ENCODE assay signal across 8 cellular contexts in genomic region chr7:151876112-151876898, GRCh38. TPM values are rescaled to one million over a fixed set of nuclear protein-coding genes. Genes with fewer than 3 reads are reported as not detected.
DNase-seq lines count a peak whose midpoint lies in the region; ATAC-seq and TF ChIP-seq lines count a peak whose summit lies in the region.

No MANE protein-coding gene starts in this region.

- no peak overlapping the region for H4K91ac ChIP-seq in IMR-90 (ENCODE audit: insufficient read depth, low read depth, low read length)

- in situ Hi-C loops in IMR-90 (cut with MboI; ENCODE audit: low sequenced_read_pairs): no loop called here

- intact Hi-C loops in IMR-90 (cut with micrococcal nuclease) (no loop called here), ascending aorta (cut with DNase I) (loop anchor here (2.0 to 10.0 kb wide), 7 partner anchors 26 to 632 kb away; partner anchors contain the start of genes GALNT11, NUB1, RHEB and SMARCD3)

- H3K9me1 ChIP-seq in IMR-90 (ENCODE audit: insufficient read depth, low read length): no peaks in the 10 kb centered on the region

- TF ChIP-seq POLR2A in IMR-90 (IDR thresholded peaks at IDR 0.05; ENCODE audit: low read depth, low read length): no peak

- CTCF ChIA-PET in IMR-90 (lab: Yijun Ruan, JAX): no interaction called here

- no peak overlapping the region for H3K4ac ChIP-seq in IMR-90 (ENCODE audit: low read depth, low read length)

- H2BK20ac ChIP-seq in IMR-90 (ENCODE audit: low read depth, low read length): no peak overlapping the region

- H3K9me3 ChIP-seq in IMR-90 (ENCODE audit: control insufficient read depth, insufficient read depth, low read length): no peaks in the 10 kb centered on the region
- no peaks in the 10 kb centered on the region for H3K9me3 ChIP-seq in T-helper 17 cell (ENCODE audit: control insufficient read depth, low read length, poor library complexity, severe bottlenecking)
- no peaks in the 10 kb centered on the region for H3K9me3 ChIP-seq in ascending aorta

- peak overlapping the region; percentile 99 for H3K4me3 Mint-ChIP-seq in T-helper 17 cell

- H3K4me3 ChIP-seq in IMR-90 (ENCODE audit: insufficient read depth, low read depth, low read length) (peak overlapping the region; percentile 49), ascending aorta (peak overlapping the region; percentile 93 to 95), iPS-11a (ENCODE audit: low read depth, low read length) (peak overlapping the region; percentile 51), skeletal muscle cell (ENCODE audit: low read depth, low read length) (peak overlapping the region; percentile 61)

- peaks cover 3% of the 10 kb centered on the region for H3K36me3 Mint-ChIP-seq in T-helper 17 cell (ENCODE audit: low read depth)

- TF ChIP-seq CTCF in IMR-90 (conservative IDR thresholded peaks at IDR 0.05; ENCODE audit: low read depth, low read length): no peak
- no peak for TF ChIP-seq CTCF in ascending aorta (IDR thresholded peaks at IDR 0.05)

- 1% methylated on average over 16 of the region's 84 CpGs; no CpG with 5 or more reads in 1 of the 2 experiments for WGBS in IMR-90 (ENCODE audit: extremely low coverage in 2 of 2, insufficient read length in 1 of 2), 2 experiments

- H3K4me1 ChIP-seq in IMR-90 (ENCODE audit: control insufficient read depth, insufficient read depth, low read length) (peaks cover 2% of the 10 kb centered on the region; the same call in 1 of the 2 replicates), ascending aorta (peaks cover 5 to 18% of the 10 kb centered on the region in 2 donors)

- H2BK120ac ChIP-seq in IMR-90 (ENCODE audit: low read depth, low read length): no peak overlapping the region

- H2AK5ac ChIP-seq in IMR-90 (ENCODE audit: low read depth, low read length): no peak overlapping the region

- peaks cover 53% of the 10 kb centered on the region for H3K27me3 ChIP-seq in IMR-90 (ENCODE audit: control insufficient read depth, insufficient read depth, low read length)
- H3K27me3 ChIP-seq in ascending aorta: no peaks in the 10 kb centered on the region

- peak; percentile 66 for DNase-seq in GDM1 (lab: John Stamatoyannopoulos, UW)
- no peak for DNase-seq in IMR-90
- DNase-seq in T-helper 17 cell: peak; percentile 51 to 63 (median 59)
- peak in 1 of 2 donors; percentile 83 for DNase-seq in ascending aorta (ENCODE audit: low spot score in 2 of 2)
- DNase-seq in skeletal muscle cell (ENCODE audit: low read depth): no peak
- DNase-seq in 8988T: no peak

- H4K20me1 ChIP-seq in IMR-90 (ENCODE audit: insufficient read depth, low read length): no peaks in the 10 kb centered on the region

- peak overlapping the region; percentile 89 for H3K27ac Mint-ChIP-seq in T-helper 17 cell

- H2BK15ac ChIP-seq in IMR-90 (ENCODE audit: low read depth, low read length): no peak overlapping the region

- H3K4me1 Mint-ChIP-seq in T-helper 17 cell: peaks cover 18% of the 10 kb centered on the region

- no peak overlapping the region for H3K56ac ChIP-seq in IMR-90 (ENCODE audit: extremely low read depth, insufficient read depth, low read length)

- peak overlapping the region; percentile 91 for H2AFZ ChIP-seq in IMR-90 (replicated peaks; ENCODE audit: low read length, poor library complexity)

- no peaks in the 10 kb centered on the region for H3K27me3 Mint-ChIP-seq in T-helper 17 cell

- no peak overlapping the region for H3K18ac ChIP-seq in IMR-90 (ENCODE audit: low read depth, low read length)

- POLR2A ChIA-PET in IMR-90 (lab: Charles Lee; ENCODE audit: unreplicated experiment): no interaction called here

- H4K5ac ChIP-seq in IMR-90 (ENCODE audit: low read depth, low read length): no peak overlapping the region

- H4K8ac ChIP-seq in IMR-90 (ENCODE audit: low read depth in 2 of 2, low read length in 2 of 2): no peak overlapping the region

- no peak overlapping the region for H3K9ac ChIP-seq in IMR-90 (ENCODE audit: low read depth, low read length)

- no peak overlapping the region for H3K27ac ChIP-seq in IMR-90 (ENCODE audit: insufficient read depth, low read length)
- H3K27ac ChIP-seq in ascending aorta: peak overlapping the region; percentile 76 to 78

- H3K4me2 ChIP-seq in IMR-90 (ENCODE audit: low read depth, low read length): peak overlapping the region; percentile 90

- peak; percentile 36 for ATAC-seq in IMR-90 (ENCODE audit: low read depth)
- ATAC-seq in T-helper 17 cell: peak; percentile 57
- ATAC-seq in GM21390 (IDR thresholded peaks at IDR 0.05; ENCODE audit: unreplicated experiment): no peak

- H3K36me3 ChIP-seq in IMR-90 (ENCODE audit: control insufficient read depth, insufficient read depth, low read length) (no peaks in the 10 kb centered on the region), ascending aorta (no peaks in the 10 kb centered on the region)

- H3K14ac ChIP-seq in IMR-90 (replicated peaks; ENCODE audit: low read depth, low read length): no peak overlapping the region

- dilution Hi-C loops in IMR-90 (cut with HindIII; ENCODE audit: low sequenced_read_pairs, unreplicated experiment): no loop called here

- H3K23ac ChIP-seq in IMR-90 (ENCODE audit: low read depth, low read length): no peak overlapping the region

- no peak overlapping the region for H2BK5ac ChIP-seq in IMR-90 (ENCODE audit: low read depth, low read length, poor library complexity, severe bottlenecking)

- BruUV-seq in IMR-90 (replicated peaks; lab: Mats Ljungman, UMichigan): no TSS peak

- H2AK9ac ChIP-seq in IMR-90 (replicated peaks; ENCODE audit: low read depth, low read length, poor library complexity): peak overlapping the region; percentile 61

- TF ChIP-seq RAD21 in IMR-90 (IDR thresholded peaks at IDR 0.05; ENCODE audit: low read length): no peak

- no peaks in the 10 kb centered on the region for H3K79me1 ChIP-seq in IMR-90 (ENCODE audit: low read depth in 1 of 2, low read length in 2 of 2)

TF ChIP-seq in IMR-90, 13 proteins besides CTCF, POLR2A, EP300 and RAD21:
- TF ChIP-seq BHLHE40 (IDR thresholded peaks at IDR 0.05; ENCODE audit: low read depth, low read length): no peak
- TF ChIP-seq RCOR1 (IDR thresholded peaks at IDR 0.05; ENCODE audit: insufficient replicate concordance, low read length): no peak
- no peak for TF ChIP-seq CEBPB (IDR thresholded peaks at IDR 0.05; ENCODE audit: low read depth, low read length)
- TF ChIP-seq RFX5 (IDR thresholded peaks at IDR 0.05; ENCODE audit: low read depth, low read length): no peak
- TF ChIP-seq NFE2L2 (IDR thresholded peaks at IDR 0.05; ENCODE audit: low read depth, low read length): no peak
- TF ChIP-seq MAZ (IDR thresholded peaks at IDR 0.05; ENCODE audit: borderline replicate concordance, low read depth, low read length): no peak
- TF ChIP-seq, protein P1, sequence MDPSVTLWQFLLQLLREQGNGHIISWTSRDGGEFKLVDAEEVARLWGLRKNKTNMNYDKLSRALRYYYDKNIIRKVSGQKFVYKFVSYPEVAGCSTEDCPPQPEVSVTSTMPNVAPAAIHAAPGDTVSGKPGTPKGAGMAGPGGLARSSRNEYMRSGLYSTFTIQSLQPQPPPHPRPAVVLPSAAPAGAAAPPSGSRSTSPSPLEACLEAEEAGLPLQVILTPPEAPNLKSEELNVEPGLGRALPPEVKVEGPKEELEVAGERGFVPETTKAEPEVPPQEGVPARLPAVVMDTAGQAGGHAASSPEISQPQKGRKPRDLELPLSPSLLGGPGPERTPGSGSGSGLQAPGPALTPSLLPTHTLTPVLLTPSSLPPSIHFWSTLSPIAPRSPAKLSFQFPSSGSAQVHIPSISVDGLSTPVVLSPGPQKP (IDR thresholded peaks at IDR 0.05; ENCODE audit: borderline replicate concordance, low read depth, low read length): no peak

RNA-seq across cellular contexts. Expression of gene PRKAG2, which starts 0.6 kb away (rescaled TPM):
- 15.4 and 25.6 TPM in 2 replicates for total RNA-seq in IMR-90 (2012; rRNA removed)
- polyA plus RNA-seq in IMR-90 (2012; rRNA removed): 17.5 and 21.6 TPM in 2 replicates
- 5.2 and 6.0 TPM in 2 replicates for polyA plus RNA-seq in IMR-90 (2012; cell fraction: cytosol; rRNA removed)
- polyA plus RNA-seq in IMR-90 (2012; cell fraction: nucleus; rRNA removed; ENCODE audit: low replicate concordance): 7.8 and 39.5 TPM in 2 replicates
- 10 to 100 TPM; 41.3 to 51.8 TPM for total RNA-seq in T-helper 17 cell
- 26.7 TPM for total RNA-seq in ascending aorta

Comparison
In these comparisons a context has a peak if more than half of its experiments do, and no peak if none do; other contexts are left out.
1. DNase-seq: peak in GDM1 (single experiment) and T-helper 17 cell (3 of 3); none in IMR-90 (single experiment), skeletal muscle cell (single experiment) and 8988T (single experiment).
2. Peak in every context shown above with its lines, with median percentiles within 50 percentile points of each other: H3K4me3 ChIP-seq.